8 cellular contexts compared by ENCODE assay signal in the genomic region with DNA sequence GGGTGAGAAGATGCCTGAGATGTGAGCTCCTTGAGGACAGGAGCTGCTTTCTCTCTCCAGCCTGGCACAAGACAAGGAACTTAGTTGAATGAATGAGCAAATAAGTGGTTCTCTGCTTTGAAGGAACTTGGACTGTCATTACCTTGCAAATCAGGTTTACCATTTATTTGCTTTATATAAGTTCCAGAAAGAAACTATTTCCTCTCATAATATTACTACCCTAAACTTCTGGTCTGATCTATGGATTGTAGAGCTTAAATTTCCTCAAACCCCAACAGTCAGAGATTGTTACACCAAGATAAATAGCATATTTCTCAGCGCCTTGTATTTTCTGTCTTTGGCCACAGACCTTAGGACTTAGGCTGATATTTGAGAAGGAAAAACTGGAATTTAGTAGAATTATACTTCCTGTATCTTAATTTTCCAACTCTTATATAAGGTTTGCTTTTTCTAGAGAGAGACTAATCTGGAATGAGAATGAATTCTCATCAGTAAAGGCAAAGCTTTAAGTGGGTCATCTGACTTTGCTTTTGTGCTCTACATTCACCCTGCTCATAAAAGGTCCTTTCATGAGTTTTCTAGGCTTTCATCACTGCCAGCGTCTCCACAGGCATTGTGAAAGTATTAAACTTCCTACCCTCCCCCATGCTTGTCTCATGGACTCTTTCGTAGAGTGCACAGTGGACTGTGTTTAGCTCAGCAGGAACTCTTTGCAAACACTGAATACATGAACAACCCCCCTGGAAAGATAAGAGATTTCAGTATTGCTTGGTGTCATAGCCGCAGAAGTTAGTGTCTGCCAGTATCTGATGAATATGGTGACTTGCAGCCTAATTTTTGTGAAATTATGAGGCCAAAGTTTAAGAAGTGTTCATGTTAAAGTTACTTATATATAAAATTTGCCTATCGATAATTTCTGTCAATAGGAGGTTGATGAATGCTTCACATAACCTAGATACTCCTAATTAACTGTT.
DNase-seq lines count a peak whose midpoint lies in the region; ATAC-seq and TF ChIP-seq lines count a peak whose summit lies in the region.

No MANE protein-coding gene starts in this region.

- H2AFZ ChIP-seq in Karpas-422 (ENCODE audit: low read length), result no peak overlapping the region
- no peak overlapping the region for H2AFZ ChIP-seq in OCI-LY7 (ENCODE audit: low read length)

- H3K9me3 ChIP-seq in CD4-positive, alpha-beta T cell (ENCODE audit: control insufficient read depth, low read length), result no peaks in the 10 kb centered on the region
- H3K9me3 ChIP-seq in Karpas-422 (ENCODE audit: low read length), result no peaks in the 10 kb centered on the region
- H3K9me3 ChIP-seq in OCI-LY7 (ENCODE audit: low read length), result no peaks in the 10 kb centered on the region

- H3K9ac ChIP-seq in Karpas-422 (ENCODE audit: low read length), result no peak overlapping the region

- ATAC-seq in CD4-positive, alpha-beta T cell (ENCODE audit: poor library complexity), result no peak
- no peak for ATAC-seq in effector memory CD8-positive, alpha-beta T cell (replicated peaks)
- peak; percentile 53 to 57 for ATAC-seq in natural killer cell treated with Interleukin-12 subunit alpha and Interleukin-12 subunit beta and Interleukin-15 and Interleukin-18, amount 100 ng/mL, for 72 hours

- no peak for DNase-seq in CD4-positive, alpha-beta T cell
- DNase-seq in NCI-H345 treated with DMSO at 0.1 percent for 48 hours (lab: John Stamatoyannopoulos, UW; ENCODE audit: unreplicated experiment), result peak; percentile 93
- DNase-seq in effector memory CD8-positive, alpha-beta T cell, result no peak
- DNase-seq in natural killer cell treated with Interleukin-12 subunit alpha and Interleukin-12 subunit beta and Interleukin-15 and Interleukin-18, amount 100 ng/mL, for 72 hours (ENCODE audit: low spot score), result no peak
- no peak for DNase-seq in HK-2 (ENCODE audit: unreplicated experiment)
- DNase-seq in Karpas-422, result no peak
- no peak for DNase-seq in OCI-LY7 (ENCODE audit: low spot score)
- DNase-seq in activated CD8-positive, alpha-beta memory T cell treated with anti-CD3 and anti-CD28 coated beads for 24 hours, result no peak

- H3K4me1 ChIP-seq in Karpas-422 (ENCODE audit: low read length) (no peaks in the 10 kb centered on the region), OCI-LY7 (ENCODE audit: insufficient read depth, low read length, poor library complexity, severe bottlenecking) (no peaks in the 10 kb centered on the region)

- intact Hi-C loops in CD4-positive, alpha-beta T cell (cut with DNase I, micrococcal nuclease), result no loop called here
- intact Hi-C loops in OCI-LY7 (cut with micrococcal nuclease; ENCODE audit: unreplicated experiment), result loop anchor here (5.0 kb wide), 1 partner anchor 50 kb away; no protein-coding TSS in a partner anchor

- H3K9me2 ChIP-seq in Karpas-422 (replicated peaks; ENCODE audit: insufficient read depth, low read length), result no peaks in the 10 kb centered on the region
- no peaks in the 10 kb centered on the region for H3K9me2 ChIP-seq in OCI-LY7 (ENCODE audit: insufficient read depth, low read length)

- TF ChIP-seq CTCF in CD4-positive, alpha-beta T cell (IDR thresholded peaks at IDR 0.05), result no peak
- TF ChIP-seq CTCF in OCI-LY7 (conservative IDR thresholded peaks at IDR 0.05; ENCODE audit: low read length), result no peak

- CTCF ChIA-PET in CD4-positive, alpha-beta T cell (lab: Charles Lee), result interaction anchor here (1.0 kb wide), 1 partner anchor 19 kb away, joined by 4 read pairs; no protein-coding TSS in a partner anchor
- CTCF ChIA-PET in OCI-LY7 (lab: Charles Lee; ENCODE audit: unreplicated experiment), result no interaction called here

- POLR2A ChIA-PET in CD4-positive, alpha-beta T cell (lab: Charles Lee), result no interaction called here
- POLR2A ChIA-PET in OCI-LY7 (lab: Charles Lee), result interaction anchor here (0.5 kb wide), 1 partner anchor 44 kb away, joined by 6 read pairs; no protein-coding TSS in a partner anchor

- no peaks in the 10 kb centered on the region for H3K27me3 ChIP-seq in CD4-positive, alpha-beta T cell (ENCODE audit: control insufficient read depth, insufficient read depth, low read length)
- H3K27me3 ChIP-seq in Karpas-422 (ENCODE audit: low read length), result no peaks in the 10 kb centered on the region

- H4K20me1 ChIP-seq in Karpas-422 (ENCODE audit: insufficient read depth, low read depth, low read length) (no peaks in the 10 kb centered on the region), OCI-LY7 (ENCODE audit: insufficient read depth, low read length) (no peaks in the 10 kb centered on the region)

- H3K36me3 Mint-ChIP-seq in CD4-positive, alpha-beta T cell (ENCODE audit: low read depth), result peaks cover 57% of the 10 kb centered on the region
- H3K36me3 Mint-ChIP-seq in effector memory CD8-positive, alpha-beta T cell (ENCODE audit: insufficient read depth), result peaks cover 7% of the 10 kb centered on the region
- no peaks in the 10 kb centered on the region for H3K36me3 Mint-ChIP-seq in natural killer cell treated with Interleukin-12 subunit alpha and Interleukin-12 subunit beta and Interleukin-15 and Interleukin-18, amount 100 ng/mL, for 72 hours

- peak overlapping the region; percentile 41 for H3K27ac Mint-ChIP-seq in CD4-positive, alpha-beta T cell
- H3K27ac Mint-ChIP-seq in effector memory CD8-positive, alpha-beta T cell, result peak overlapping the region; percentile 47 to 50
- peak overlapping the region; percentile 52 to 54 for H3K27ac Mint-ChIP-seq in natural killer cell treated with Interleukin-12 subunit alpha and Interleukin-12 subunit beta and Interleukin-15 and Interleukin-18, amount 100 ng/mL, for 72 hours

- no peaks in the 10 kb centered on the region for H3K9me3 Mint-ChIP-seq in CD4-positive, alpha-beta T cell
- no peaks in the 10 kb centered on the region for H3K9me3 Mint-ChIP-seq in effector memory CD8-positive, alpha-beta T cell
- H3K9me3 Mint-ChIP-seq in natural killer cell treated with Interleukin-12 subunit alpha and Interleukin-12 subunit beta and Interleukin-15 and Interleukin-18, amount 100 ng/mL, for 72 hours, result no peaks in the 10 kb centered on the region

- no TSS peak for BruUV-seq in OCI-LY7 (replicated peaks; lab: Mats Ljungman, UMichigan)

- H3K79me2 ChIP-seq in Karpas-422 (ENCODE audit: low read length) (peaks cover 69% of the 10 kb centered on the region), OCI-LY7 (ENCODE audit: insufficient read depth, low read depth, low read length) (no peaks in the 10 kb centered on the region)

- H3K4me3 ChIP-seq in Karpas-422 (ENCODE audit: low read length) (no peak overlapping the region), OCI-LY7 (ENCODE audit: low read depth, low read length, poor library complexity, severe bottlenecking) (no peak overlapping the region)

- H3K4me2 ChIP-seq in Karpas-422 (ENCODE audit: low read depth, low read length, poor library complexity, severe bottlenecking), result no peak overlapping the region
- H3K4me2 ChIP-seq in OCI-LY7 (ENCODE audit: low read length), result no peak overlapping the region

- no peaks in the 10 kb centered on the region for H3K27me3 Mint-ChIP-seq in CD4-positive, alpha-beta T cell
- H3K27me3 Mint-ChIP-seq in effector memory CD8-positive, alpha-beta T cell, result no peaks in the 10 kb centered on the region
- H3K27me3 Mint-ChIP-seq in natural killer cell treated with Interleukin-12 subunit alpha and Interleukin-12 subunit beta and Interleukin-15 and Interleukin-18, amount 100 ng/mL, for 72 hours, result no peaks in the 10 kb centered on the region

- H3K36me3 ChIP-seq in Karpas-422 (ENCODE audit: insufficient read depth, low read length), result no peaks in the 10 kb centered on the region
- peaks cover 38% of the 10 kb centered on the region for H3K36me3 ChIP-seq in OCI-LY7 (ENCODE audit: insufficient read depth, low read length)

- peaks cover 13% of the 10 kb centered on the region for H3K4me1 Mint-ChIP-seq in CD4-positive, alpha-beta T cell (ENCODE audit: low read depth)
- peaks cover 10 to 20% of the 10 kb centered on the region in 2 donors for H3K4me1 Mint-ChIP-seq in effector memory CD8-positive, alpha-beta T cell (ENCODE audit: low read depth in 2 of 2)
- H3K4me1 Mint-ChIP-seq in natural killer cell treated with Interleukin-12 subunit alpha and Interleukin-12 subunit beta and Interleukin-15 and Interleukin-18, amount 100 ng/mL, for 72 hours (ENCODE audit: low read depth in 2 of 2), result peaks cover 13 to 30% of the 10 kb centered on the region in 2 donors

- H3K27ac ChIP-seq in CD4-positive, alpha-beta T cell (ENCODE audit: low read depth, low read length), result no peak overlapping the region
- H3K27ac ChIP-seq in Karpas-422 (ENCODE audit: low read length) (no peak overlapping the region), OCI-LY7 (ENCODE audit: low read depth, low read length, poor library complexity, severe bottlenecking) (no peak overlapping the region)

- no peak overlapping the region for H3K4me3 Mint-ChIP-seq in CD4-positive, alpha-beta T cell
- no peak overlapping the region for H3K4me3 Mint-ChIP-seq in effector memory CD8-positive, alpha-beta T cell
- H3K4me3 Mint-ChIP-seq in natural killer cell treated with Interleukin-12 subunit alpha and Interleukin-12 subunit beta and Interleukin-15 and Interleukin-18, amount 100 ng/mL, for 72 hours, result peak overlapping the region; percentile 33

Comparison
In these comparisons a context has a peak if more than half of its experiments do, and no peak if none do; other contexts are left out.
1. ATAC-seq: peak in natural killer cell treated with Interleukin-12 subunit alpha and Interleukin-12 subunit beta and Interleukin-15 and Interleukin-18, amount 100 ng/mL, for 72 hours (2 of 2); none in CD4-positive, alpha-beta T cell (single experiment) and effector memory CD8-positive, alpha-beta T cell (single experiment).
2. Peak in every context shown above with its lines, with median percentiles within 50 percentile points of each other: H3K27ac Mint-ChIP-seq.